In the genomic region with DNA sequence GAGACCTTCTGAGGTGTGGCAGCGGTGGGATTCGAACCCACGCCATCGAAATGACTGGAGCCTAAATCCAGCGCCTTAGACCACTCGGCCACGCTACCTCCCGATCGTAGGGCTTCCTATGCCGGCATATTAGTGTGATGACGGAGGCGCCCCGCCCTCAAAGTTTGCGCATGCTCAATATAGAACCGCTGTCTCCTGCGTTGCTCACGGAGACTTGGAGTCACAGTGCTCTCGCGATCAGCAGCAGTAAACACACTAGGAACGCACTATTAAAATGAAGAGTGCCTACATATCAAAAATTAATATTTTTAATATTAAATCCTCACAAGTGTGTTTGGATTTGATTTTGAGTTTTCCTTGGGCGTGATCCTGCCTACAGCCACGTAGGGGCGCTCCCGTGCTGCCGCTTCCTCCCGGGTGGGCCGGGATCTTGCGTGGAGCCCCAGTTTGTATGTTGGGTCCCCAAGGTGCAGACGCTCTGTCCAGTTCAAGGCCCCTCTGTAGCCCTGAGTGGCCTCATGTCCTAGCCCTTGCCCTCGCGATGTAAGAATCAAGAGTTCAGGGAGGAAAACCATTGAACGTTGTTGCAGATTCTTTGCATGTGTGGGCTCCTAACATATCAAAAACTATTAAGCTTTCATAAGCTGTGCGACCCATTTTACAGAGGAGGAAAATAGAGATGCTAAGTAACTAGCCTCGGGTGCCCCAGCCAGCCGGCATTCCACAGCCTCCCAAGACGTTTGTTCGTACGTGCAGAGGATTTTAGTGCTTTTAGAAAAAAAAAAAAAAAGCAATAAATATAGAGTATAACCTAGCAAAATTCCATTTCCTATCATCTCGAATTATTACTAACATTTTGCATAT, we compare ENCODE assay signal across 1 cellular context.
TF ChIP-seq lines count a peak whose summit lies in the region.

No MANE protein-coding gene starts in this region.

TF ChIP-seq in K562, 482 proteins besides CTCF, POLR2A, EP300 and RAD21 (continued from another document and continues in another):
- TF ChIP-seq, protein P1, sequence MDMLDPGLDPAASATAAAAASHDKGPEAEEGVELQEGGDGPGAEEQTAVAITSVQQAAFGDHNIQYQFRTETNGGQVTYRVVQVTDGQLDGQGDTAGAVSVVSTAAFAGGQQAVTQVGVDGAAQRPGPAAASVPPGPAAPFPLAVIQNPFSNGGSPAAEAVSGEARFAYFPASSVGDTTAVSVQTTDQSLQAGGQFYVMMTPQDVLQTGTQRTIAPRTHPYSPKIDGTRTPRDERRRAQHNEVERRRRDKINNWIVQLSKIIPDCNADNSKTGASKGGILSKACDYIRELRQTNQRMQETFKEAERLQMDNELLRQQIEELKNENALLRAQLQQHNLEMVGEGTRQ (CRISPR knock-in tag; IDR thresholded peaks at IDR 0.05): no peak
- no peak for TF ChIP-seq CCNT2 (IDR thresholded peaks at IDR 0.05; ENCODE audit: borderline replicate concordance, extremely low read depth, insufficient read length, low read depth, low read length)
- TF ChIP-seq ZNF699 (CRISPR knock-in tag; IDR thresholded peaks at IDR 0.05; ENCODE audit: insufficient replicate concordance): no peak
- TF ChIP-seq, protein P2, sequence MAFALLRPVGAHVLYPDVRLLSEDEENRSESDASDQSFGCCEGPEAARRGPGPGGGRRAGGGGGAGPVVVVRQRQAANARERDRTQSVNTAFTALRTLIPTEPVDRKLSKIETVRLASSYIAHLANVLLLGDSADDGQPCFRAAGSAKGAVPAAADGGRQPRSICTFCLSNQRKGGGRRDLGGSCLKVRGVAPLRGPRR (CRISPR knock-in tag; IDR thresholded peaks at IDR 0.05): no peak
- TF ChIP-seq, protein P3, sequence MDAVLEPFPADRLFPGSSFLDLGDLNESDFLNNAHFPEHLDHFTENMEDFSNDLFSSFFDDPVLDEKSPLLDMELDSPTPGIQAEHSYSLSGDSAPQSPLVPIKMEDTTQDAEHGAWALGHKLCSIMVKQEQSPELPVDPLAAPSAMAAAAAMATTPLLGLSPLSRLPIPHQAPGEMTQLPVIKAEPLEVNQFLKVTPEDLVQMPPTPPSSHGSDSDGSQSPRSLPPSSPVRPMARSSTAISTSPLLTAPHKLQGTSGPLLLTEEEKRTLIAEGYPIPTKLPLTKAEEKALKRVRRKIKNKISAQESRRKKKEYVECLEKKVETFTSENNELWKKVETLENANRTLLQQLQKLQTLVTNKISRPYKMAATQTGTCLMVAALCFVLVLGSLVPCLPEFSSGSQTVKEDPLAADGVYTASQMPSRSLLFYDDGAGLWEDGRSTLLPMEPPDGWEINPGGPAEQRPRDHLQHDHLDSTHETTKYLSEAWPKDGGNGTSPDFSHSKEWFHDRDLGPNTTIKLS (IDR thresholded peaks at IDR 0.05; ENCODE audit: borderline replicate concordance, low read depth): peak; percentile 17; the same call in 1 of the 2 replicates
- TF ChIP-seq PHF20 (IDR thresholded peaks at IDR 0.05; ENCODE audit: partially characterized antibody): peak; percentile 44
- TF ChIP-seq IRF2 (CRISPR knock-in tag; IDR thresholded peaks at IDR 0.05): no peak
- peak; percentile 99 for TF ChIP-seq KLF13 (tag; IDR thresholded peaks at IDR 0.05; ENCODE audit: borderline replicate concordance, low read depth)
- no peak for TF ChIP-seq KAT2B (IDR thresholded peaks at IDR 0.05; ENCODE audit: low read depth, low read length)
- peak; percentile 47; the same call in 1 of the 2 replicates for TF ChIP-seq PHF8 (IDR thresholded peaks at IDR 0.05; ENCODE audit: borderline replicate concordance, low read length)
- TF ChIP-seq GTF2E2 (tag; IDR thresholded peaks at IDR 0.05): no peak
- 0 out of 2 replicates have a peak, but pooled peaks have one; percentile 64 for TF ChIP-seq PHTF2 (CRISPR knock-in tag; IDR thresholded peaks at IDR 0.05)
- no peak for TF ChIP-seq HNRNPL (IDR thresholded peaks at IDR 0.05; ENCODE audit: low read depth, low read length)
- TF ChIP-seq, protein P4, sequence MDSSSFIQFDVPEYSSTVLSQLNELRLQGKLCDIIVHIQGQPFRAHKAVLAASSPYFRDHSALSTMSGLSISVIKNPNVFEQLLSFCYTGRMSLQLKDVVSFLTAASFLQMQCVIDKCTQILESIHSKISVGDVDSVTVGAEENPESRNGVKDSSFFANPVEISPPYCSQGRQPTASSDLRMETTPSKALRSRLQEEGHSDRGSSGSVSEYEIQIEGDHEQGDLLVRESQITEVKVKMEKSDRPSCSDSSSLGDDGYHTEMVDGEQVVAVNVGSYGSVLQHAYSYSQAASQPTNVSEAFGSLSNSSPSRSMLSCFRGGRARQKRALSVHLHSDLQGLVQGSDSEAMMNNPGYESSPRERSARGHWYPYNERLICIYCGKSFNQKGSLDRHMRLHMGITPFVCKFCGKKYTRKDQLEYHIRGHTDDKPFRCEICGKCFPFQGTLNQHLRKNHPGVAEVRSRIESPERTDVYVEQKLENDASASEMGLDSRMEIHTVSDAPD (CRISPR knock-in tag; IDR thresholded peaks at IDR 0.05): no peak
- no peak for TF ChIP-seq MEF2D (tag; conservative IDR thresholded peaks at IDR 0.05; ENCODE audit: low read depth)
- TF ChIP-seq ZNF263 (CRISPR knock-in tag; IDR thresholded peaks at IDR 0.05; ENCODE audit: borderline replicate concordance): peak; percentile 60; the same call in 1 of the 2 replicates
- no peak for TF ChIP-seq RFX7 (CRISPR knock-in tag; IDR thresholded peaks at IDR 0.05)
- no peak for TF ChIP-seq RBM34 (IDR thresholded peaks at IDR 0.05; ENCODE audit: borderline replicate concordance, insufficient read depth, low read length)
- TF ChIP-seq RAD51 (IDR thresholded peaks at IDR 0.05; ENCODE audit: borderline replicate concordance, low read depth): no peak
- TF ChIP-seq, protein P5, sequence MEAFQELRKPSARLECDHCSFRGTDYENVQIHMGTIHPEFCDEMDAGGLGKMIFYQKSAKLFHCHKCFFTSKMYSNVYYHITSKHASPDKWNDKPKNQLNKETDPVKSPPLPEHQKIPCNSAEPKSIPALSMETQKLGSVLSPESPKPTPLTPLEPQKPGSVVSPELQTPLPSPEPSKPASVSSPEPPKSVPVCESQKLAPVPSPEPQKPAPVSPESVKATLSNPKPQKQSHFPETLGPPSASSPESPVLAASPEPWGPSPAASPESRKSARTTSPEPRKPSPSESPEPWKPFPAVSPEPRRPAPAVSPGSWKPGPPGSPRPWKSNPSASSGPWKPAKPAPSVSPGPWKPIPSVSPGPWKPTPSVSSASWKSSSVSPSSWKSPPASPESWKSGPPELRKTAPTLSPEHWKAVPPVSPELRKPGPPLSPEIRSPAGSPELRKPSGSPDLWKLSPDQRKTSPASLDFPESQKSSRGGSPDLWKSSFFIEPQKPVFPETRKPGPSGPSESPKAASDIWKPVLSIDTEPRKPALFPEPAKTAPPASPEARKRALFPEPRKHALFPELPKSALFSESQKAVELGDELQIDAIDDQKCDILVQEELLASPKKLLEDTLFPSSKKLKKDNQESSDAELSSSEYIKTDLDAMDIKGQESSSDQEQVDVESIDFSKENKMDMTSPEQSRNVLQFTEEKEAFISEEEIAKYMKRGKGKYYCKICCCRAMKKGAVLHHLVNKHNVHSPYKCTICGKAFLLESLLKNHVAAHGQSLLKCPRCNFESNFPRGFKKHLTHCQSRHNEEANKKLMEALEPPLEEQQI (IDR thresholded peaks at IDR 0.05): peak; percentile 45; the same call in 1 of the 2 replicates
- TF ChIP-seq TARDBP (IDR thresholded peaks at IDR 0.05): no peak
- no peak for TF ChIP-seq ZNF431 (CRISPR knock-in tag; IDR thresholded peaks at IDR 0.05)
- no peak for TF ChIP-seq ZNF695 (CRISPR knock-in tag; IDR thresholded peaks at IDR 0.05)
- no peak for TF ChIP-seq ZNF232 (CRISPR knock-in tag; IDR thresholded peaks at IDR 0.05)
- peak; percentile 97 for TF ChIP-seq BRD9 (IDR thresholded peaks at IDR 0.05; ENCODE audit: low read depth, partially characterized antibody)
- peak; percentile 36; the same call in 1 of the 2 replicates for TF ChIP-seq ETV5 (CRISPR knock-in tag; IDR thresholded peaks at IDR 0.05; ENCODE audit: low read depth)
- TF ChIP-seq ZNF311 (CRISPR knock-in tag; IDR thresholded peaks at IDR 0.05): no peak
- no peak for TF ChIP-seq ZBED1 (IDR thresholded peaks at IDR 0.05)
- no peak for TF ChIP-seq NCOA1 (IDR thresholded peaks at IDR 0.05; ENCODE audit: low read depth)
- TF ChIP-seq HNRNPUL1 (IDR thresholded peaks at IDR 0.05; ENCODE audit: low read length): no peak
- no peak for TF ChIP-seq ZNF408 (CRISPR knock-in tag; IDR thresholded peaks at IDR 0.05; ENCODE audit: low read depth)
- no peak for TF ChIP-seq CBX5 (IDR thresholded peaks at IDR 0.05; ENCODE audit: borderline replicate concordance, low read depth)
- TF ChIP-seq RB1 (IDR thresholded peaks at IDR 0.05; ENCODE audit: low read depth): peak; percentile 91
- TF ChIP-seq POLR2H (tag; IDR thresholded peaks at IDR 0.05; ENCODE audit: low read depth): peak; percentile 100
- peak; percentile 72; the same call in 1 of the 2 replicates for TF ChIP-seq HDAC2 (IDR thresholded peaks at IDR 0.05)
- no peak for TF ChIP-seq ZNF561 (CRISPR knock-in tag; conservative IDR thresholded peaks at IDR 0.05)
- 0 out of 2 replicates have a peak, but pooled peaks have one; percentile 42 for TF ChIP-seq HLTF (IDR thresholded peaks at IDR 0.05)
- no peak for TF ChIP-seq KAT7 (CRISPR knock-in tag; IDR thresholded peaks at IDR 0.05; ENCODE audit: borderline replicate concordance)
- no peak; the same call in 1 of the 2 replicates for TF ChIP-seq ZNF24 (IDR thresholded peaks at IDR 0.05)
- no peak for TF ChIP-seq ZNF174 (CRISPR knock-in tag; IDR thresholded peaks at IDR 0.05)
- TF ChIP-seq ZFP1 (CRISPR knock-in tag; IDR thresholded peaks at IDR 0.05): no peak
- no peak for TF ChIP-seq BACH1 (tag; IDR thresholded peaks at IDR 0.05)
- TF ChIP-seq, protein P6, sequence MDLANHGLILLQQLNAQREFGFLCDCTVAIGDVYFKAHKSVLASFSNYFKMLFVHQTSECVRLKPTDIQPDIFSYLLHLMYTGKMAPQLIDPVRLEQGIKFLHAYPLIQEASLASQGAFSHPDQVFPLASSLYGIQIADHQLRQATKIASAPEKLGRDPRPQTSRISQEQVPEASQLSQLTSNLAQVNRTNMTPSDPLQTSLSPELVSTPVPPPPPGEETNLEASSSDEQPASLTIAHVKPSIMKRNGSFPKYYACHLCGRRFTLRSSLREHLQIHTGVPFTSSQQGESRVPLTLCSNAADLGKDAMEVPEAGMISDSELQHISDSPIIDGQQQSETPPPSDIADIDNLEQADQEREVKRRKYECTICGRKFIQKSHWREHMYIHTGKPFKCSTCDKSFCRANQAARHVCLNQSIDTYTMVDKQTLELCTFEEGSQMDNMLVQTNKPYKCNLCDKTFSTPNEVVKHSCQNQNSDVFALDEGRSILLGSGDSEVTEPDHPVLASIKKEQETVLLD (IDR thresholded peaks at IDR 0.05): no peak
- no peak for TF ChIP-seq MCM3 (IDR thresholded peaks at IDR 0.05)
- peak; percentile 59 for TF ChIP-seq CREM (IDR thresholded peaks at IDR 0.05; ENCODE audit: low read depth)
- peak; percentile 55 for TF ChIP-seq JUND (IDR thresholded peaks at IDR 0.05; ENCODE audit: borderline replicate concordance, low read depth, low read length)
- peak; percentile 22; the same call in 1 of the 3 replicates for TF ChIP-seq JUND (tag; IDR thresholded peaks at IDR 0.05; ENCODE audit: borderline replicate concordance, low read depth, low read length)
- TF ChIP-seq, protein P7, sequence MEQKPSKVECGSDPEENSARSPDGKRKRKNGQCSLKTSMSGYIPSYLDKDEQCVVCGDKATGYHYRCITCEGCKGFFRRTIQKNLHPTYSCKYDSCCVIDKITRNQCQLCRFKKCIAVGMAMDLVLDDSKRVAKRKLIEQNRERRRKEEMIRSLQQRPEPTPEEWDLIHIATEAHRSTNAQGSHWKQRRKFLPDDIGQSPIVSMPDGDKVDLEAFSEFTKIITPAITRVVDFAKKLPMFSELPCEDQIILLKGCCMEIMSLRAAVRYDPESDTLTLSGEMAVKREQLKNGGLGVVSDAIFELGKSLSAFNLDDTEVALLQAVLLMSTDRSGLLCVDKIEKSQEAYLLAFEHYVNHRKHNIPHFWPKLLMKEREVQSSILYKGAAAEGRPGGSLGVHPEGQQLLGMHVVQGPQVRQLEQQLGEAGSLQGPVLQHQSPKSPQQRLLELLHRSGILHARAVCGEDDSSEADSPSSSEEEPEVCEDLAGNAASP (IDR thresholded peaks at IDR 0.05): no peak
- TF ChIP-seq, protein P8, sequence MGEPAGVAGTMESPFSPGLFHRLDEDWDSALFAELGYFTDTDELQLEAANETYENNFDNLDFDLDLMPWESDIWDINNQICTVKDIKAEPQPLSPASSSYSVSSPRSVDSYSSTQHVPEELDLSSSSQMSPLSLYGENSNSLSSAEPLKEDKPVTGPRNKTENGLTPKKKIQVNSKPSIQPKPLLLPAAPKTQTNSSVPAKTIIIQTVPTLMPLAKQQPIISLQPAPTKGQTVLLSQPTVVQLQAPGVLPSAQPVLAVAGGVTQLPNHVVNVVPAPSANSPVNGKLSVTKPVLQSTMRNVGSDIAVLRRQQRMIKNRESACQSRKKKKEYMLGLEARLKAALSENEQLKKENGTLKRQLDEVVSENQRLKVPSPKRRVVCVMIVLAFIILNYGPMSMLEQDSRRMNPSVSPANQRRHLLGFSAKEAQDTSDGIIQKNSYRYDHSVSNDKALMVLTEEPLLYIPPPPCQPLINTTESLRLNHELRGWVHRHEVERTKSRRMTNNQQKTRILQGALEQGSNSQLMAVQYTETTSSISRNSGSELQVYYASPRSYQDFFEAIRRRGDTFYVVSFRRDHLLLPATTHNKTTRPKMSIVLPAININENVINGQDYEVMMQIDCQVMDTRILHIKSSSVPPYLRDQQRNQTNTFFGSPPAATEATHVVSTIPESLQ (CRISPR knock-in tag; IDR thresholded peaks at IDR 0.05): no peak
- 0 out of 2 replicates have a peak, but pooled peaks have one; percentile 15 for TF ChIP-seq EGR1 (conservative IDR thresholded peaks at IDR 0.05)
- 0 out of 2 replicates have a peak, but pooled peaks have one; percentile 8 for TF ChIP-seq ZNF436 (CRISPR knock-in tag; IDR thresholded peaks at IDR 0.05)
- no peak for TF ChIP-seq ILK (tag; IDR thresholded peaks at IDR 0.05; ENCODE audit: borderline replicate concordance, low read depth)
- TF ChIP-seq, protein P9, sequence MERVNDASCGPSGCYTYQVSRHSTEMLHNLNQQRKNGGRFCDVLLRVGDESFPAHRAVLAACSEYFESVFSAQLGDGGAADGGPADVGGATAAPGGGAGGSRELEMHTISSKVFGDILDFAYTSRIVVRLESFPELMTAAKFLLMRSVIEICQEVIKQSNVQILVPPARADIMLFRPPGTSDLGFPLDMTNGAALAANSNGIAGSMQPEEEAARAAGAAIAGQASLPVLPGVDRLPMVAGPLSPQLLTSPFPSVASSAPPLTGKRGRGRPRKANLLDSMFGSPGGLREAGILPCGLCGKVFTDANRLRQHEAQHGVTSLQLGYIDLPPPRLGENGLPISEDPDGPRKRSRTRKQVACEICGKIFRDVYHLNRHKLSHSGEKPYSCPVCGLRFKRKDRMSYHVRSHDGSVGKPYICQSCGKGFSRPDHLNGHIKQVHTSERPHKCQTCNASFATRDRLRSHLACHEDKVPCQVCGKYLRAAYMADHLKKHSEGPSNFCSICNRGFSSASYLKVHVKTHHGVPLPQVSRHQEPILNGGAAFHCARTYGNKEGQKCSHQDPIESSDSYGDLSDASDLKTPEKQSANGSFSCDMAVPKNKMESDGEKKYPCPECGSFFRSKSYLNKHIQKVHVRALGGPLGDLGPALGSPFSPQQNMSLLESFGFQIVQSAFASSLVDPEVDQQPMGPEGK (CRISPR knock-in tag; IDR thresholded peaks at IDR 0.05; ENCODE audit: borderline replicate concordance): no peak
- no peak; the same call in 1 of the 2 replicates for TF ChIP-seq NBN (IDR thresholded peaks at IDR 0.05; ENCODE audit: low read depth)
- TF ChIP-seq ARID2 (IDR thresholded peaks at IDR 0.05): no peak
- TF ChIP-seq MAZ (CRISPR knock-in tag; conservative IDR thresholded peaks at IDR 0.05 in 1 of 2, IDR thresholded peaks at IDR 0.05 in 1 of 2): peak; percentile 73 to 94
